ENCODE assay signal across 1 cellular context in the genomic region with DNA sequence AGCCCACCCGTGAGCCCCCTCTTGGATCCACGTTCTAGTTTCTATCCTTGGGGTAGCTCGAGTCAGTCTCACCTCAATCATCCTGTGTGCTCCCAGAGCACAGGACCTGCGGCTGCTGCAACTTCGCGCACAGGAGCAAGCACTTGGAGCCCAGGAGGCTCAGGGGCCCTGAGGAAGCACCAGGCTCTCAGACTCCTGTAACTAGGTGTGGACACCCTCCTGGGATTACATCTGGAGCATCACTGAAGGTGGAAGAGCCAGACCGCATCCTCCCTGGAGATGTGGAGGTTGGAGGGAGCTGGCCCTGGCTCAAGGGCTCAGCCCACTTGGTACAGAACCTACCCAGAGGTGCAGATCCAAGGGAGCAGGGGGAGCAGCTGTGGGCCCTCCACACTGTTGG.
TF ChIP-seq lines count a peak whose summit lies in the region.

No MANE protein-coding gene starts in this region.

TF ChIP-seq in K562, 482 proteins besides CTCF, POLR2A, EP300 and RAD21:
- peak; percentile 33 for TF ChIP-seq POLR2G (IDR thresholded peaks at IDR 0.05; ENCODE audit: low read depth, low read length)
- TF ChIP-seq MYNN (IDR thresholded peaks at IDR 0.05), result 0 out of 2 replicates have a peak, but pooled peaks have one; percentile 14
- no peak for TF ChIP-seq MYNN (CRISPR knock-in tag; IDR thresholded peaks at IDR 0.05)
- TF ChIP-seq TRIM24 (IDR thresholded peaks at IDR 0.05), result no peak
- 0 out of 2 replicates have a peak, but pooled peaks have one; percentile 15 for TF ChIP-seq SUPT5H (IDR thresholded peaks at IDR 0.05)
TF ChIP-seq in K562: peak in this region for 3.
